ENCODE assay signal across 1 cellular context in the genomic region with DNA sequence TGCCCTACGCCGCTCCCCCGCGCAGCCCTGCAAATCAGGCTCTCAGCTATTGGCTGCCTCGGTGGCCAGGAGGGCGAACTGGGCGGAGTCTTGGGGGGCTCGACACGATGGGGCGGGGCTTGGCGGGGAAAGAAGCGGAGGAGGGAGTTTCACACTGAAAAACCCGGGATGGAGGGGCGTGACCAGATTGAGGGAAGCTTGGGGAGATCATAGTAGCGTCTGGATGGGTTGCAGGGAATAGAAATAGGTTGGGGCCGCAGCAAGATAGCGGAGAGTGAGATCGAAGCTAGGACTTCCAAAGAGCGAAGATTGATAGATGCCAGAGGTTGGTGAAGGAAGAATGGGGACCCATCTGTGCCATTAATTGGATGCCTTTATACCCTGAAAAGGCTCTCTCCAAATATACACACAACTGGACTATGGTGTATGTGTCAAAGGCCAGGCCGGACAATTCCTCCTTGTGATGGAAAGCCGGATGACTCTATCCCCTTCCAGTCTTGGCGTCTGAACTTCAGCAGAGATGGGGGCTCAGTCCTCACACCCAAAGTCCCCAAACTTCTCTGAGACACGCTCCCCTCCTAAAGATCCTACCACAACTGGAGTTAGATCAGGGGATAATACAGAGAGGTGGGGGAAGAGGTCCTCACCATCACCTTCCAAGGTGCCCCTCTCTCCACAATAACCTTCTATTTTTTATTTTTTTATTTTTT.
A peak's percentile ranks its signal among the peaks of the same experiment; 100 is the strongest.
TF ChIP-seq lines count a peak whose summit lies in the region.

No MANE protein-coding gene starts in this region.

TF ChIP-seq in HEK293, 187 proteins besides CTCF, POLR2A, EP300 and RAD21 (continued from another document):
- TF ChIP-seq ZNF26 (tag by site-specific recombination; IDR thresholded peaks at IDR 0.05), result no peak
- TF ChIP-seq ZNF785 (tag by site-specific recombination; IDR thresholded peaks at IDR 0.05), result no peak
- TF ChIP-seq ZNF837 (tag by site-specific recombination; IDR thresholded peaks at IDR 0.05), result no peak
- TF ChIP-seq, protein P1, sequence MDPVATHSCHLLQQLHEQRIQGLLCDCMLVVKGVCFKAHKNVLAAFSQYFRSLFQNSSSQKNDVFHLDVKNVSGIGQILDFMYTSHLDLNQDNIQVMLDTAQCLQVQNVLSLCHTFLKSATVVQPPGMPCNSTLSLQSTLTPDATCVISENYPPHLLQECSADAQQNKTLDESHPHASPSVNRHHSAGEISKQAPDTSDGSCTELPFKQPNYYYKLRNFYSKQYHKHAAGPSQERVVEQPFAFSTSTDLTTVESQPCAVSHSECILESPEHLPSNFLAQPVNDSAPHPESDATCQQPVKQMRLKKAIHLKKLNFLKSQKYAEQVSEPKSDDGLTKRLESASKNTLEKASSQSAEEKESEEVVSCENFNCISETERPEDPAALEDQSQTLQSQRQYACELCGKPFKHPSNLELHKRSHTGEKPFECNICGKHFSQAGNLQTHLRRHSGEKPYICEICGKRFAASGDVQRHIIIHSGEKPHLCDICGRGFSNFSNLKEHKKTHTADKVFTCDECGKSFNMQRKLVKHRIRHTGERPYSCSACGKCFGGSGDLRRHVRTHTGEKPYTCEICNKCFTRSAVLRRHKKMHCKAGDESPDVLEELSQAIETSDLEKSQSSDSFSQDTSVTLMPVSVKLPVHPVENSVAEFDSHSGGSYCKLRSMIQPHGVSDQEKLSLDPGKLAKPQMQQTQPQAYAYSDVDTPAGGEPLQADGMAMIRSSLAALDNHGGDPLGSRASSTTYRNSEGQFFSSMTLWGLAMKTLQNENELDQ (tag by site-specific recombination; IDR thresholded peaks at IDR 0.05; ENCODE audit: low read depth), result no peak
- no peak for TF ChIP-seq ZFP41 (tag by site-specific recombination; IDR thresholded peaks at IDR 0.05; ENCODE audit: borderline replicate concordance)
- peak; percentile 76 for TF ChIP-seq KLF9 (tag by site-specific recombination; IDR thresholded peaks at IDR 0.05; ENCODE audit: low read depth)
- TF ChIP-seq ZSCAN4 (tag by site-specific recombination; IDR thresholded peaks at IDR 0.05), result no peak
- no peak for TF ChIP-seq ZNF169 (tag by site-specific recombination; IDR thresholded peaks at IDR 0.05)
- TF ChIP-seq ZNF248 (tag by site-specific recombination; IDR thresholded peaks at IDR 0.05), result no peak
- TF ChIP-seq ZNF362 (tag by site-specific recombination; IDR thresholded peaks at IDR 0.05), result no peak
- TF ChIP-seq ZNF645 (tag by site-specific recombination; IDR thresholded peaks at IDR 0.05), result no peak
- no peak for TF ChIP-seq ZIC2 (tag by site-specific recombination; IDR thresholded peaks at IDR 0.05)
- no peak for TF ChIP-seq ZNF132 (tag by site-specific recombination; IDR thresholded peaks at IDR 0.05; ENCODE audit: borderline replicate concordance)
- no peak for TF ChIP-seq YY2 (tag by site-specific recombination; IDR thresholded peaks at IDR 0.05)
- peak; percentile 51; the same call in 1 of the 2 replicates for TF ChIP-seq ZFHX2 (tag by site-specific recombination; conservative IDR thresholded peaks at IDR 0.05)
- no peak for TF ChIP-seq ZNF202 (tag by site-specific recombination; IDR thresholded peaks at IDR 0.05; ENCODE audit: borderline replicate concordance)
- no peak for TF ChIP-seq SCRT1 (tag by site-specific recombination; IDR thresholded peaks at IDR 0.05; ENCODE audit: borderline replicate concordance)
- TF ChIP-seq, protein P2, sequence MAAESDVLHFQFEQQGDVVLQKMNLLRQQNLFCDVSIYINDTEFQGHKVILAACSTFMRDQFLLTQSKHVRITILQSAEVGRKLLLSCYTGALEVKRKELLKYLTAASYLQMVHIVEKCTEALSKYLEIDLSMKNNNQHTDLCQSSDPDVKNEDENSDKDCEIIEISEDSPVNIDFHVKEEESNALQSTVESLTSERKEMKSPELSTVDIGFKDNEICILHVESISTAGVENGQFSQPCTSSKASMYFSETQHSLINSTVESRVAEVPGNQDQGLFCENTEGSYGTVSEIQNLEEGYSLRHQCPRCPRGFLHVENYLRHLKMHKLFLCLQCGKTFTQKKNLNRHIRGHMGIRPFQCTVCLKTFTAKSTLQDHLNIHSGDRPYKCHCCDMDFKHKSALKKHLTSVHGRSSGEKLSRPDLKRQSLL (tag by site-specific recombination; IDR thresholded peaks at IDR 0.05), result no peak
- TF ChIP-seq ZNF747 (tag by site-specific recombination; IDR thresholded peaks at IDR 0.05), result no peak
- TF ChIP-seq KLF7 (tag by site-specific recombination; IDR thresholded peaks at IDR 0.05; ENCODE audit: borderline replicate concordance), result no peak
- TF ChIP-seq ZNF510 (tag by site-specific recombination; IDR thresholded peaks at IDR 0.05; ENCODE audit: insufficient replicate concordance), result no peak
- TF ChIP-seq ZFP37 (tag by site-specific recombination; IDR thresholded peaks at IDR 0.05), result no peak
- TF ChIP-seq, protein P3, sequence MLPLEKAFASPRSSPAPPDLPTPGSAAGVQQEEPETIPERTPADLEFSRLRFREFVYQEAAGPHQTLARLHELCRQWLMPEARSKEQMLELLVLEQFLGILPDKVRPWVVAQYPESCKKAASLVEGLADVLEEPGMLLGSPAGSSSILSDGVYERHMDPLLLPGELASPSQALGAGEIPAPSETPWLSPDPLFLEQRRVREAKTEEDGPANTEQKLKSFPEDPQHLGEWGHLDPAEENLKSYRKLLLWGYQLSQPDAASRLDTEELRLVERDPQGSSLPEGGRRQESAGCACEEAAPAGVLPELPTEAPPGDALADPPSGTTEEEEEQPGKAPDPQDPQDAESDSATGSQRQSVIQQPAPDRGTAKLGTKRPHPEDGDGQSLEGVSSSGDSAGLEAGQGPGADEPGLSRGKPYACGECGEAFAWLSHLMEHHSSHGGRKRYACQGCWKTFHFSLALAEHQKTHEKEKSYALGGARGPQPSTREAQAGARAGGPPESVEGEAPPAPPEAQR (tag by site-specific recombination; IDR thresholded peaks at IDR 0.05), result no peak
- no peak for TF ChIP-seq ZNF311 (tag by site-specific recombination; IDR thresholded peaks at IDR 0.05; ENCODE audit: borderline replicate concordance)
- TF ChIP-seq ZNF560 (tag by site-specific recombination; IDR thresholded peaks at IDR 0.05; ENCODE audit: borderline replicate concordance), result no peak
- TF ChIP-seq ZNF596 (tag by site-specific recombination; IDR thresholded peaks at IDR 0.05), result no peak
- TF ChIP-seq BCL11B (tag by site-specific recombination; IDR thresholded peaks at IDR 0.05; ENCODE audit: low read depth), result no peak
TF ChIP-seq in HEK293: peak in this region for 12.
